ENCODE assay signal across 2 cellular contexts in genomic region chr1:87906078-87906477, GRCh38.
TF ChIP-seq lines count a peak whose summit lies in the region.

No MANE protein-coding gene starts in this region.

TF ChIP-seq in SK-N-SH, 30 proteins besides CTCF, POLR2A, EP300 and RAD21 (continued from another document):
- TF ChIP-seq POLR2AphosphoS5 (IDR thresholded peaks at IDR 0.05; ENCODE audit: low read depth, low read length) (no peak), EZH2phosphoT487 (IDR thresholded peaks at IDR 0.05; ENCODE audit: borderline replicate concordance, low read depth) (no peak), RFX5 (IDR thresholded peaks at IDR 0.05; ENCODE audit: low read length) (no peak), SIN3A (IDR thresholded peaks at IDR 0.05; ENCODE audit: borderline replicate concordance, low read depth, low read length) (no peak), CHD2 (IDR thresholded peaks at IDR 0.05; ENCODE audit: low read length, partially characterized antibody) (no peak), SMC3 (IDR thresholded peaks at IDR 0.05; ENCODE audit: low read depth, low read length) (no peak), NFIC (IDR thresholded peaks at IDR 0.05; ENCODE audit: borderline replicate concordance) (no peak), MAX (IDR thresholded peaks at IDR 0.05; ENCODE audit: low read depth) (no peak)
TF ChIP-seq in SK-N-SH: peak in this region for 0.

TF ChIP-seq in GM23338, 12 proteins besides CTCF, POLR2A, EP300 and RAD21 (continued from another document):
- TF ChIP-seq ZNF462 (CRISPR knock-in tag; IDR thresholded peaks at IDR 0.05) (no peak), POLR2AphosphoS5 (IDR thresholded peaks at IDR 0.05; ENCODE audit: low read depth) (no peak), STAT1 (IDR thresholded peaks at IDR 0.05; ENCODE audit: unreplicated experiment) (no peak), ZNF331 (CRISPR knock-in tag; IDR thresholded peaks at IDR 0.05; ENCODE audit: low read depth) (no peak), REST (IDR thresholded peaks at IDR 0.05; ENCODE audit: unreplicated experiment) (no peak), ETS1 (IDR thresholded peaks at IDR 0.05) (no peak)
